In genomic region chr7:36521911-36522310, GRCh38 we compare ENCODE assay signal across 24 cellular contexts.
DNase-seq lines count a peak whose midpoint lies in the region; ATAC-seq and TF ChIP-seq lines count a peak whose summit lies in the region.
"Had no signal": no experiment of that assay in that cellular context is flagged by ENCODE, and none has a peak within 500 bp of the region (broad histone marks: within the 10 kb centered on the region; RNA-seq: fewer than 3 reads in every experiment).

No MANE protein-coding gene starts in this region.

- no TSS peak for BruUV-seq in IMR-90 (replicated peaks; lab: Mats Ljungman, UMichigan)

- peak overlapping the region; percentile 51 for H2AFZ ChIP-seq in IMR-90 (replicated peaks; ENCODE audit: low read length, poor library complexity)
- H2AFZ ChIP-seq: PC-9 had no signal

- no peaks in the 10 kb centered on the region for H4K20me1 ChIP-seq in IMR-90 (ENCODE audit: insufficient read depth, low read length)
- H4K20me1 ChIP-seq: BLaER1 had no signal

- no peak overlapping the region for H3K56ac ChIP-seq in IMR-90 (ENCODE audit: extremely low read depth, insufficient read depth, low read length)

- H2BK5ac ChIP-seq in IMR-90 (ENCODE audit: low read depth, low read length, poor library complexity, severe bottlenecking) = no peak overlapping the region

- intact Hi-C loops in IMR-90 (cut with micrococcal nuclease) = no loop called here

- 82% methylated on average over 4 of the region's 10 CpGs; no CpG with 5 or more reads in 1 of the 2 experiments for WGBS in IMR-90 (ENCODE audit: extremely low coverage in 2 of 2, insufficient read length in 1 of 2), 2 experiments

- H2AK5ac ChIP-seq in IMR-90 (ENCODE audit: low read depth, low read length) = no peak overlapping the region

- H2BK15ac ChIP-seq in IMR-90 (ENCODE audit: low read depth, low read length) = no peak overlapping the region

- no peak overlapping the region for H3K14ac ChIP-seq in IMR-90 (replicated peaks; ENCODE audit: low read depth, low read length)

- POLR2A ChIA-PET in IMR-90 (lab: Charles Lee; ENCODE audit: unreplicated experiment) = no interaction called here
- POLR2A ChIA-PET in activated CD8-positive, alpha-beta T cell treated with anti-CD3 and anti-CD28 coated beads, Interleukin-2, amount 10 ng/mL, durations not matched to agents 7 days and 5 days (lab: Charles Lee) = interaction anchor here (0.6 kb wide), 1 partner anchor 130 kb away, joined by 3 read pairs; no protein-coding TSS in a partner anchor

- dilution Hi-C loops in IMR-90 (cut with HindIII; ENCODE audit: low sequenced_read_pairs, unreplicated experiment) = no loop called here

- no peaks in the 10 kb centered on the region for H3K79me1 ChIP-seq in IMR-90 (ENCODE audit: low read depth in 1 of 2, low read length in 2 of 2)

- H3K36me3 ChIP-seq in IMR-90 (ENCODE audit: control insufficient read depth, insufficient read depth, low read length) = no peaks in the 10 kb centered on the region
- H3K36me3 ChIP-seq: BLaER1, MG63, SJCRH30 had no signal

- no peak overlapping the region for H3K23ac ChIP-seq in IMR-90 (ENCODE audit: low read depth, low read length)

- H3K4me3 ChIP-seq in IMR-90 (ENCODE audit: insufficient read depth, low read depth, low read length) = no peak overlapping the region
- H3K4me3 ChIP-seq: BLaER1, GM12878, MG63, PC-9, SJCRH30 had no signal

- H3K9me3 Mint-ChIP-seq in nephron progenitor cell = no peaks in the 10 kb centered on the region
- H3K9me3 Mint-ChIP-seq in activated CD8-positive, alpha-beta T cell treated with anti-CD3 and anti-CD28 coated beads, Interleukin-2, amount 10 ng/mL, durations not matched to agents 7 days and 5 days (ENCODE audit: insufficient read depth) = no peaks in the 10 kb centered on the region
- H3K9me3 Mint-ChIP-seq in stimulated activated naive B cell treated with anti-CD40 and anti-IgM and Interleukin-4, amounts not matched to agents 10 μg/mL and 1 μg/mL and 100 μg/mL, for 72 hours = no peaks in the 10 kb centered on the region
- H3K9me3 Mint-ChIP-seq: CD4-positive, alpha-beta memory T cell had no signal

- no peak overlapping the region for H4K5ac ChIP-seq in IMR-90 (ENCODE audit: low read depth, low read length)

- no peak overlapping the region for H2BK120ac ChIP-seq in IMR-90 (ENCODE audit: low read depth, low read length)

- no peak overlapping the region for H2BK20ac ChIP-seq in IMR-90 (ENCODE audit: low read depth, low read length)

- TF ChIP-seq RAD21 in IMR-90 (IDR thresholded peaks at IDR 0.05; ENCODE audit: low read length) = no peak

- H3K4ac ChIP-seq in IMR-90 (ENCODE audit: low read depth, low read length) = no peak overlapping the region

- no peak for TF ChIP-seq POLR2A in IMR-90 (IDR thresholded peaks at IDR 0.05; ENCODE audit: low read depth, low read length)

- H3K27ac ChIP-seq in IMR-90 (ENCODE audit: insufficient read depth, low read length) (no peak overlapping the region), caudate nucleus (ENCODE audit: low read depth, low read length) (peak overlapping the region; percentile 53)
- H3K27ac ChIP-seq: BLaER1, PC-9, SJCRH30 had no signal

- H3K27ac Mint-ChIP-seq in nephron progenitor cell = peak overlapping the region; percentile 36
- no peak overlapping the region for H3K27ac Mint-ChIP-seq in activated CD8-positive, alpha-beta T cell treated with anti-CD3 and anti-CD28 coated beads, Interleukin-2, amount 10 ng/mL, durations not matched to agents 7 days and 5 days
- H3K27ac Mint-ChIP-seq in stimulated activated naive B cell treated with anti-CD40 and anti-IgM and Interleukin-4, amounts not matched to agents 10 μg/mL and 1 μg/mL and 100 μg/mL, for 72 hours = no peak overlapping the region

- H3K4me1 ChIP-seq in IMR-90 (ENCODE audit: control insufficient read depth, insufficient read depth, low read length) = peaks cover 2% of the 10 kb centered on the region

- no peak for DNase-seq in IMR-90
- DNase-seq in caudate nucleus (lab: John Stamatoyannopoulos, UW) = peak in 7 of 61 donors; percentile 19 to 80 (median 32)
- peak; percentile 64 for DNase-seq in islet precursor cell
- no peak for DNase-seq in nephron progenitor cell
- no peak for DNase-seq in activated CD8-positive, alpha-beta T cell treated with anti-CD3 and anti-CD28 coated beads, Interleukin-2, amount 10 ng/mL, durations not matched to agents 7 days and 5 days
- DNase-seq in stimulated activated naive B cell treated with anti-CD40 and anti-IgM and Interleukin-4, amounts not matched to agents 10 μg/mL and 1 μg/mL and 100 μg/mL, for 72 hours = no peak
- DNase-seq: Caco-2; CD4-positive, alpha-beta memory T cell; GDM1; KG1; MG63; NCI-H2029; NCI-H446 treated with DMSO at 0.1 percent for 48 hours; NCI-H526; NCI-H82; NK-92 treated with Interleukin-12 subunit alpha and Interleukin-12 subunit beta, amount 100 ng/mL, for 24 hours; PC-9; SJCRH30 had no signal

- TF ChIP-seq CTCF in IMR-90 (conservative IDR thresholded peaks at IDR 0.05; ENCODE audit: low read depth, low read length) = no peak
- no peak for TF ChIP-seq CTCF in nephron progenitor cell (IDR thresholded peaks at IDR 0.05)

- H3K4me2 ChIP-seq in IMR-90 (ENCODE audit: low read depth, low read length) = no peak overlapping the region
- H3K4me2 ChIP-seq: BLaER1, PC-9 had no signal

- no peak overlapping the region for H2AK9ac ChIP-seq in IMR-90 (replicated peaks; ENCODE audit: low read depth, low read length, poor library complexity)

- H3K27me3 Mint-ChIP-seq in nephron progenitor cell (ENCODE audit: low read depth, poor library complexity) = no peaks in the 10 kb centered on the region
- H3K27me3 Mint-ChIP-seq in activated CD8-positive, alpha-beta T cell treated with anti-CD3 and anti-CD28 coated beads, Interleukin-2, amount 10 ng/mL, durations not matched to agents 7 days and 5 days (ENCODE audit: low read depth) = no peaks in the 10 kb centered on the region
- peaks cover 0 to 11% of the 10 kb centered on the region in 2 donors for H3K27me3 Mint-ChIP-seq in stimulated activated naive B cell treated with anti-CD40 and anti-IgM and Interleukin-4, amounts not matched to agents 10 μg/mL and 1 μg/mL and 100 μg/mL, for 72 hours
- H3K27me3 Mint-ChIP-seq: CD4-positive, alpha-beta memory T cell had no signal

- peaks cover 10% of the 10 kb centered on the region for H3K27me3 ChIP-seq in IMR-90 (ENCODE audit: control insufficient read depth, insufficient read depth, low read length)
- H3K27me3 ChIP-seq: BLaER1, MG63, SJCRH30 had no signal

- H3K4me3 Mint-ChIP-seq in nephron progenitor cell = no peak overlapping the region
- no peak overlapping the region for H3K4me3 Mint-ChIP-seq in activated CD8-positive, alpha-beta T cell treated with anti-CD3 and anti-CD28 coated beads, Interleukin-2, amount 10 ng/mL, durations not matched to agents 7 days and 5 days
- H3K4me3 Mint-ChIP-seq in stimulated activated naive B cell treated with anti-CD40 and anti-IgM and Interleukin-4, amounts not matched to agents 10 μg/mL and 1 μg/mL and 100 μg/mL, for 72 hours = no peak overlapping the region
- H3K4me3 Mint-ChIP-seq: CD4-positive, alpha-beta memory T cell had no signal

- H4K8ac ChIP-seq in IMR-90 (ENCODE audit: low read depth in 2 of 2, low read length in 2 of 2) = no peak overlapping the region

- H3K9me3 ChIP-seq in IMR-90 (ENCODE audit: control insufficient read depth, insufficient read depth, low read length) = no peaks in the 10 kb centered on the region
- H3K9me3 ChIP-seq: BLaER1, Caco-2, MG63, SJCRH30 had no signal

- in situ Hi-C loops in IMR-90 (cut with MboI; ENCODE audit: low sequenced_read_pairs) = no loop called here

- no peaks in the 10 kb centered on the region for H3K36me3 Mint-ChIP-seq in nephron progenitor cell (ENCODE audit: low read depth)
- no peaks in the 10 kb centered on the region for H3K36me3 Mint-ChIP-seq in activated CD8-positive, alpha-beta T cell treated with anti-CD3 and anti-CD28 coated beads, Interleukin-2, amount 10 ng/mL, durations not matched to agents 7 days and 5 days (ENCODE audit: low read depth)
- no peaks in the 10 kb centered on the region for H3K36me3 Mint-ChIP-seq in stimulated activated naive B cell treated with anti-CD40 and anti-IgM and Interleukin-4, amounts not matched to agents 10 μg/mL and 1 μg/mL and 100 μg/mL, for 72 hours
- H3K36me3 Mint-ChIP-seq: CD4-positive, alpha-beta memory T cell had no signal

- H3K9ac ChIP-seq in IMR-90 (ENCODE audit: low read depth, low read length) = no peak overlapping the region
- H3K9ac ChIP-seq: BLaER1 had no signal

- peaks cover 15% of the 10 kb centered on the region for H3K4me1 Mint-ChIP-seq in nephron progenitor cell
- H3K4me1 Mint-ChIP-seq in activated CD8-positive, alpha-beta T cell treated with anti-CD3 and anti-CD28 coated beads, Interleukin-2, amount 10 ng/mL, durations not matched to agents 7 days and 5 days (ENCODE audit: low read depth) = peaks cover 11% of the 10 kb centered on the region
- H3K4me1 Mint-ChIP-seq in stimulated activated naive B cell treated with anti-CD40 and anti-IgM and Interleukin-4, amounts not matched to agents 10 μg/mL and 1 μg/mL and 100 μg/mL, for 72 hours = no peaks in the 10 kb centered on the region

- no peak overlapping the region for H4K91ac ChIP-seq in IMR-90 (ENCODE audit: insufficient read depth, low read depth, low read length)

- ATAC-seq in IMR-90 (ENCODE audit: low read depth) = no peak
- ATAC-seq in GM19351 (IDR thresholded peaks at IDR 0.05; ENCODE audit: unreplicated experiment) = no peak
- no peak for ATAC-seq in activated CD8-positive, alpha-beta T cell treated with anti-CD3 and anti-CD28 coated beads, Interleukin-2, amount 10 ng/mL, durations not matched to agents 7 days and 5 days
- no peak for ATAC-seq in GM21737 (IDR thresholded peaks at IDR 0.05; ENCODE audit: unreplicated experiment)
- no peak for ATAC-seq in stimulated activated naive B cell treated with anti-CD40 and anti-IgM and Interleukin-4, amounts not matched to agents 10 μg/mL and 1 μg/mL and 100 μg/mL, for 72 hours (replicated peaks)
- ATAC-seq: GM12878, Right ventricle myocardium inferior, SK-N-SH treated with all-trans-retinoic acid at 6 μM for 48 hours had no signal

- 0 out of 2 replicates have a peak, but pooled peaks cover 2% of the 10 kb centered on the region for H3K9me1 ChIP-seq in IMR-90 (ENCODE audit: insufficient read depth, low read length)

- H3K18ac ChIP-seq in IMR-90 (ENCODE audit: low read depth, low read length) = no peak overlapping the region

- CTCF ChIA-PET in IMR-90 (lab: Yijun Ruan, JAX) = no interaction called here
- CTCF ChIA-PET in activated CD8-positive, alpha-beta T cell treated with anti-CD3 and anti-CD28 coated beads, Interleukin-2, amount 10 ng/mL, durations not matched to agents 7 days and 5 days (lab: Charles Lee) = no interaction called here

TF ChIP-seq in IMR-90, 13 proteins besides CTCF, POLR2A, EP300 and RAD21 (continues in another document):
- TF ChIP-seq MAZ (IDR thresholded peaks at IDR 0.05; ENCODE audit: borderline replicate concordance, low read depth, low read length) = no peak
- TF ChIP-seq RCOR1 (IDR thresholded peaks at IDR 0.05; ENCODE audit: insufficient replicate concordance, low read length) = no peak
